ENCODE assay signal across 19 cellular contexts in genomic region chr3:31311571-31311970, GRCh38.
A peak's percentile ranks its signal among the peaks of the same experiment; 100 is the strongest.
DNase-seq lines count a peak whose midpoint lies in the region; ATAC-seq and TF ChIP-seq lines count a peak whose summit lies in the region.
"Had no signal": no experiment of that assay in that cellular context is flagged by ENCODE, and none has a peak within 500 bp of the region (broad histone marks: within the 10 kb centered on the region; RNA-seq: fewer than 3 reads in every experiment).

No MANE protein-coding gene starts in this region.

- H3K79me2 ChIP-seq in HCT116 (ENCODE audit: insufficient read depth, low read length) = no peaks in the 10 kb centered on the region

- H3K27ac Mint-ChIP-seq in activated naive CD4-positive, alpha-beta T cell treated with anti-CD3 and anti-CD28 coated beads, Interleukin-2, amount 50 U/mL, for 24 hours = peak overlapping the region; percentile 76
- H3K27ac Mint-ChIP-seq in activated naive CD4-positive, alpha-beta T cell treated with anti-CD3 and anti-CD28 coated beads for 36 hours = no peak overlapping the region
- peak overlapping the region; percentile 52 for H3K27ac Mint-ChIP-seq in neural crest cell (ENCODE audit: unreplicated experiment)
- H3K27ac Mint-ChIP-seq: CD4-positive, CD25-positive, alpha-beta regulatory T cell; CD8-positive, alpha-beta T cell; GM23338; HFFc6 had no signal

- in situ Hi-C loops in GM13976 (cut with MboI; ENCODE audit: low sequenced_read_pairs, unreplicated experiment) = no loop called here

- ATAC-seq in HCT116 (peak; percentile 46), GM21529 (IDR thresholded peaks at IDR 0.05; ENCODE audit: unreplicated experiment) (no peak)
- ATAC-seq: CD8-positive, alpha-beta T cell; GM23338 had no signal

- H3K9ac ChIP-seq in HCT116 (ENCODE audit: low read length) = no peak overlapping the region

- H3K9me3 ChIP-seq in HCT116 (ENCODE audit: control insufficient read depth in 1 of 2, insufficient read depth in 1 of 2, low read depth in 1 of 2, low read length in 2 of 2) = no peaks in the 10 kb centered on the region
- H3K9me3 ChIP-seq: BE2C had no signal

- no peak for TF ChIP-seq POLR2A in HCT116 (IDR thresholded peaks at IDR 0.05; ENCODE audit: borderline replicate concordance, extremely low read depth, insufficient read depth, insufficient read length)

- intact Hi-C loops in activated naive CD4-positive, alpha-beta T cell treated with anti-CD3 and anti-CD28 coated beads for 36 hours (cut with micrococcal nuclease) = no loop called here
- intact Hi-C loops in HCT116 (cut with micrococcal nuclease) = no loop called here

- TF ChIP-seq CTCF in HCT116 (IDR thresholded peaks at IDR 0.05 in 2 of 3, conservative IDR thresholded peaks at IDR 0.05 in 1 of 3; ENCODE audit: borderline replicate concordance in 1 of 3, insufficient read depth in 1 of 3, low read depth in 2 of 3, low read length in 2 of 3) (no peak), neural crest cell (conservative IDR thresholded peaks at IDR 0.05) (no peak), GM13976 (IDR thresholded peaks at IDR 0.05; ENCODE audit: borderline replicate concordance, control extremely low read depth, extremely low read depth, insufficient read depth, missing control alignments) (no peak)

- H3K36me3 ChIP-seq in HCT116 (ENCODE audit: control insufficient read depth in 1 of 2, insufficient read depth in 2 of 2, low read length in 2 of 2) = no peaks in the 10 kb centered on the region
- H3K36me3 ChIP-seq: BE2C had no signal

- no peaks in the 10 kb centered on the region for H3K27me3 ChIP-seq in HCT116 (ENCODE audit: insufficient read depth, low read length)
- H3K27me3 ChIP-seq: BE2C had no signal

- peaks cover 7% of the 10 kb centered on the region for H3K9me3 Mint-ChIP-seq in activated naive CD4-positive, alpha-beta T cell treated with anti-CD3 and anti-CD28 coated beads, Interleukin-2, amount 50 U/mL, for 24 hours
- H3K9me3 Mint-ChIP-seq in activated naive CD4-positive, alpha-beta T cell treated with anti-CD3 and anti-CD28 coated beads for 36 hours = peaks cover 11% of the 10 kb centered on the region
- H3K9me3 Mint-ChIP-seq in neural crest cell = peaks cover 14% of the 10 kb centered on the region

- RAD21 ChIA-PET in HCT116 (lab: Charles Lee; ENCODE audit: low non-redundant PET in 1 of 2, low total read pairs in 2 of 2, uncharacterized antibody in 2 of 2, unreplicated experiment in 2 of 2) = no interaction called here

- BruUV-seq in HCT116 (replicated peaks; lab: Mats Ljungman, UMichigan) = no TSS peak

- H3K4me3 Mint-ChIP-seq in activated naive CD4-positive, alpha-beta T cell treated with anti-CD3 and anti-CD28 coated beads, Interleukin-2, amount 50 U/mL, for 24 hours = no peak overlapping the region
- H3K4me3 Mint-ChIP-seq in activated naive CD4-positive, alpha-beta T cell treated with anti-CD3 and anti-CD28 coated beads for 36 hours = no peak overlapping the region
- no peak overlapping the region for H3K4me3 Mint-ChIP-seq in neural crest cell
- H3K4me3 Mint-ChIP-seq: CD4-positive, CD25-positive, alpha-beta regulatory T cell; CD8-positive, alpha-beta T cell; GM23338; H9; HFFc6 had no signal

- H3K4me2 ChIP-seq in HCT116 (ENCODE audit: low read length) = peak overlapping the region; percentile 20
- H3K4me2 ChIP-seq: GM23338 had no signal

- H3K27me3 Mint-ChIP-seq in activated naive CD4-positive, alpha-beta T cell treated with anti-CD3 and anti-CD28 coated beads, Interleukin-2, amount 50 U/mL, for 24 hours = no peaks in the 10 kb centered on the region
- no peaks in the 10 kb centered on the region for H3K27me3 Mint-ChIP-seq in activated naive CD4-positive, alpha-beta T cell treated with anti-CD3 and anti-CD28 coated beads for 36 hours (ENCODE audit: low read depth)
- no peaks in the 10 kb centered on the region for H3K27me3 Mint-ChIP-seq in neural crest cell (ENCODE audit: low read depth)
- H3K27me3 Mint-ChIP-seq: CD4-positive, CD25-positive, alpha-beta regulatory T cell had no signal

- no peak for DNase-seq in activated naive CD4-positive, alpha-beta T cell treated with anti-CD3 and anti-CD28 coated beads for 36 hours
- DNase-seq in HCT116 (ENCODE audit: low read depth, low spot score) = no peak
- DNase-seq in neural crest cell (ENCODE audit: low read depth, low spot score) = no peak
- DNase-seq in activated CD4-positive, alpha-beta T cell treated with anti-CD3 and anti-CD28 coated beads, Interleukin-2, amount 50 U/mL, for 4 hours = no peak
- DNase-seq in GM13976 (ENCODE audit: low spot score) = no peak
- DNase-seq: ACHN; BE2C; C1 segment of cervical spinal cord; CD4-positive, CD25-positive, alpha-beta regulatory T cell; CD8-positive, alpha-beta T cell; DMS 273 treated with DMSO at 0.1 percent for 48 hours; DMS53; DMS79 treated with DMSO at 0.1 percent for 48 hours; H9; HFFc6 had no signal

- peaks cover 9 to 27% of the 10 kb centered on the region in 2 experiments; a peak in 3 of 4 replicates for H3K4me1 ChIP-seq in HCT116 (ENCODE audit: control insufficient read depth in 1 of 2, insufficient read depth in 2 of 2, low read length in 2 of 2)
- H3K4me1 ChIP-seq: BE2C had no signal

- no peak for TF ChIP-seq RAD21 in HCT116 (IDR thresholded peaks at IDR 0.05; ENCODE audit: low read depth)

- no peaks in the 10 kb centered on the region for H4K20me1 ChIP-seq in HCT116 (ENCODE audit: insufficient read depth)

- H3K4me3 ChIP-seq in HCT116 (replicated peaks in 1 of 2; ENCODE audit: low read depth in 1 of 2, low read length in 2 of 2) = no peak overlapping the region
- H3K4me3 ChIP-seq: GM23338 had no signal

- H3K9me2 ChIP-seq in HCT116 (ENCODE audit: insufficient read depth) = no peaks in the 10 kb centered on the region

- peaks cover 24% of the 10 kb centered on the region for H3K4me1 Mint-ChIP-seq in activated naive CD4-positive, alpha-beta T cell treated with anti-CD3 and anti-CD28 coated beads, Interleukin-2, amount 50 U/mL, for 24 hours
- peaks cover 12% of the 10 kb centered on the region for H3K4me1 Mint-ChIP-seq in activated naive CD4-positive, alpha-beta T cell treated with anti-CD3 and anti-CD28 coated beads for 36 hours (ENCODE audit: low read depth)
- peaks cover 7% of the 10 kb centered on the region for H3K4me1 Mint-ChIP-seq in neural crest cell

- no peak overlapping the region for H3K27ac ChIP-seq in HCT116 (ENCODE audit: low read depth, low read length)
- H3K27ac ChIP-seq: 22Rv1 had no signal

- CTCF ChIA-PET in activated naive CD4-positive, alpha-beta T cell treated with anti-CD3 and anti-CD28 coated beads for 36 hours (lab: Charles Lee) = no interaction called here
- CTCF ChIA-PET in HCT116 (lab: Charles Lee) = no interaction called here

- POLR2A ChIA-PET in HCT116 (lab: Charles Lee) = no interaction called here

- peaks cover 5% of the 10 kb centered on the region for H3K36me3 Mint-ChIP-seq in activated naive CD4-positive, alpha-beta T cell treated with anti-CD3 and anti-CD28 coated beads, Interleukin-2, amount 50 U/mL, for 24 hours
- H3K36me3 Mint-ChIP-seq in activated naive CD4-positive, alpha-beta T cell treated with anti-CD3 and anti-CD28 coated beads for 36 hours (ENCODE audit: low read depth) = peaks cover 4% of the 10 kb centered on the region
- H3K36me3 Mint-ChIP-seq in neural crest cell (ENCODE audit: low read depth) = peaks cover 10% of the 10 kb centered on the region
- H3K36me3 Mint-ChIP-seq: CD4-positive, CD25-positive, alpha-beta regulatory T cell had no signal

- peak overlapping the region; percentile 43 for H2AFZ ChIP-seq in HCT116 (ENCODE audit: low read depth, low read length, poor library complexity, severe bottlenecking)
- H2AFZ ChIP-seq: GM23338 had no signal

TF ChIP-seq in HCT116, 20 proteins besides CTCF, POLR2A, EP300 and RAD21:
- TF ChIP-seq ZNF274 (IDR thresholded peaks at IDR 0.05; ENCODE audit: low read depth, low read length) = no peak
- TF ChIP-seq YY1 (IDR thresholded peaks at IDR 0.05; ENCODE audit: extremely low read depth, insufficient replicate concordance, low read depth, low read length) = no peak
- no peak for TF ChIP-seq ZFX (IDR thresholded peaks at IDR 0.05)
- no peak for TF ChIP-seq SRF (IDR thresholded peaks at IDR 0.05; ENCODE audit: low read depth)
